ENCODE assay signal across 1 cellular context in genomic region chr19:34134190-34135032, GRCh38.
A peak's percentile ranks its signal among the peaks of the same experiment; 100 is the strongest.
TF ChIP-seq lines count a peak whose summit lies in the region.

No MANE protein-coding gene starts in this region.

TF ChIP-seq in K562, 482 proteins besides CTCF, POLR2A, EP300 and RAD21 (continued from another document and continues in another):
- TF ChIP-seq, protein P1, sequence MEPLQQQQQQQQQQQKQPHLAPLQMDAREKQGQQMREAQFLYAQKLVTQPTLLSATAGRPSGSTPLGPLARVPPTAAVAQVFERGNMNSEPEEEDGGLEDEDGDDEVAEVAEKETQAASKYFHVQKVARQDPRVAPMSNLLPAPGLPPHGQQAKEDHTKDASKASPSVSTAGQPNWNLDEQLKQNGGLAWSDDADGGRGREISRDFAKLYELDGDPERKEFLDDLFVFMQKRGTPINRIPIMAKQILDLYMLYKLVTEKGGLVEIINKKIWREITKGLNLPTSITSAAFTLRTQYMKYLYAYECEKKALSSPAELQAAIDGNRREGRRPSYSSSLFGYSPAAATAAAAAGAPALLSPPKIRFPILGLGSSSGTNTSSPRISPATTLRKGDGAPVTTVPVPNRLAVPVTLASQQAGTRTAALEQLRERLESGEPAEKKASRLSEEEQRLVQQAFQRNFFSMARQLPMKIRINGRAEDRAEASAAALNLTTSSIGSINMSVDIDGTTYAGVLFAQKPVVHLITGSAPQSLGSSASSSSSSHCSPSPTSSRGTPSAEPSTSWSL (CRISPR knock-in tag; IDR thresholded peaks at IDR 0.05; ENCODE audit: borderline replicate concordance), result no peak
- TF ChIP-seq, protein P2, sequence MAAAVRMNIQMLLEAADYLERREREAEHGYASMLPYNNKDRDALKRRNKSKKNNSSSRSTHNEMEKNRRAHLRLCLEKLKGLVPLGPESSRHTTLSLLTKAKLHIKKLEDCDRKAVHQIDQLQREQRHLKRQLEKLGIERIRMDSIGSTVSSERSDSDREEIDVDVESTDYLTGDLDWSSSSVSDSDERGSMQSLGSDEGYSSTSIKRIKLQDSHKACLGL (CRISPR knock-in tag; IDR thresholded peaks at IDR 0.05; ENCODE audit: borderline replicate concordance, poor library complexity, severe bottlenecking), result no peak
- TF ChIP-seq HDAC3 (IDR thresholded peaks at IDR 0.05; ENCODE audit: borderline replicate concordance, partially characterized antibody) (no peak), JUNB (CRISPR knock-in tag; conservative IDR thresholded peaks at IDR 0.05) (no peak), FOXJ2 (tag; IDR thresholded peaks at IDR 0.05) (no peak), MCM2 (IDR thresholded peaks at IDR 0.05; ENCODE audit: low read depth) (no peak), YY1 (IDR thresholded peaks at IDR 0.05; ENCODE audit: borderline replicate concordance in 1 of 3, control insufficient read depth in 1 of 3, extremely low read depth in 1 of 3, insufficient read depth in 3 of 3, insufficient read length in 1 of 3, insufficient replicate concordance in 2 of 3, low read depth in 1 of 3, low read length in 2 of 3) (peak in 1 of 3 experiments; percentile 31), CBX5 (IDR thresholded peaks at IDR 0.05; ENCODE audit: borderline replicate concordance, low read depth) (no peak), TAF7 (tag; IDR thresholded peaks at IDR 0.05) (no peak), NELFE (IDR thresholded peaks at IDR 0.05; ENCODE audit: insufficient read depth, insufficient read length) (no peak), MECOM (CRISPR knock-in tag; IDR thresholded peaks at IDR 0.05) (no peak), CBFA2T3 (IDR thresholded peaks at IDR 0.05) (no peak), PCBP1 (IDR thresholded peaks at IDR 0.05; ENCODE audit: low read depth, low read length, poor library complexity, severe bottlenecking) (no peak), ATF7 (IDR thresholded peaks at IDR 0.05) (peak; percentile 62; the same call in 1 of the 2 replicates), MBD2 (IDR thresholded peaks at IDR 0.05; ENCODE audit: borderline replicate concordance, low read depth) (no peak), SMARCC2 (IDR thresholded peaks at IDR 0.05; ENCODE audit: low read depth) (peak; percentile 23; the same call in 1 of the 2 replicates), ZC3H4 (CRISPR knock-in tag; IDR thresholded peaks at IDR 0.05; ENCODE audit: borderline replicate concordance) (no peak), POLR2G (IDR thresholded peaks at IDR 0.05; ENCODE audit: low read depth, low read length) (peak; percentile 99), ZNF764 (CRISPR knock-in tag; IDR thresholded peaks at IDR 0.05; ENCODE audit: low read depth) (no peak), ARNT (IDR thresholded peaks at IDR 0.05) (no peak), ZNF79 (CRISPR knock-in tag; IDR thresholded peaks at IDR 0.05; ENCODE audit: low read depth) (no peak), MAFG (tag; conservative IDR thresholded peaks at IDR 0.05) (no peak), HOXB6 (CRISPR knock-in tag; IDR thresholded peaks at IDR 0.05; ENCODE audit: borderline replicate concordance) (no peak), SMARCE1 (IDR thresholded peaks at IDR 0.05) (no peak), PHF20 (IDR thresholded peaks at IDR 0.05; ENCODE audit: partially characterized antibody) (peak; percentile 83), SAP30 (IDR thresholded peaks at IDR 0.05; ENCODE audit: borderline replicate concordance, insufficient read depth, low read depth, low read length, poor library complexity, severe bottlenecking) (no peak), MIER1 (IDR thresholded peaks at IDR 0.05; ENCODE audit: low read depth) (no peak), ETS1 (conservative IDR thresholded peaks at IDR 0.05; ENCODE audit: control insufficient read depth, low read depth, low read length) (no peak), NEUROD1 (IDR thresholded peaks at IDR 0.05; ENCODE audit: borderline replicate concordance, low read depth, low read length, partially characterized antibody) (peak; percentile 16), ESRRB (CRISPR knock-in tag; IDR thresholded peaks at IDR 0.05; ENCODE audit: borderline replicate concordance) (no peak), ZNF696 (CRISPR knock-in tag; conservative IDR thresholded peaks at IDR 0.05) (no peak), ARID4B (CRISPR knock-in tag; IDR thresholded peaks at IDR 0.05) (peak; percentile 20; the same call in 1 of the 2 replicates), XRCC5 (IDR thresholded peaks at IDR 0.05; ENCODE audit: low read depth, low read length) (no peak; the same call in 1 of the 2 replicates), SRF (CRISPR knock-in tag; IDR thresholded peaks at IDR 0.05) (peak in 1 of 2 experiments; percentile 67; a peak in 2 of 4 replicates), ZNF780A (CRISPR knock-in tag; IDR thresholded peaks at IDR 0.05) (no peak), CLOCK (CRISPR knock-in tag; IDR thresholded peaks at IDR 0.05; ENCODE audit: borderline replicate concordance) (no peak)
- TF ChIP-seq, protein P3, sequence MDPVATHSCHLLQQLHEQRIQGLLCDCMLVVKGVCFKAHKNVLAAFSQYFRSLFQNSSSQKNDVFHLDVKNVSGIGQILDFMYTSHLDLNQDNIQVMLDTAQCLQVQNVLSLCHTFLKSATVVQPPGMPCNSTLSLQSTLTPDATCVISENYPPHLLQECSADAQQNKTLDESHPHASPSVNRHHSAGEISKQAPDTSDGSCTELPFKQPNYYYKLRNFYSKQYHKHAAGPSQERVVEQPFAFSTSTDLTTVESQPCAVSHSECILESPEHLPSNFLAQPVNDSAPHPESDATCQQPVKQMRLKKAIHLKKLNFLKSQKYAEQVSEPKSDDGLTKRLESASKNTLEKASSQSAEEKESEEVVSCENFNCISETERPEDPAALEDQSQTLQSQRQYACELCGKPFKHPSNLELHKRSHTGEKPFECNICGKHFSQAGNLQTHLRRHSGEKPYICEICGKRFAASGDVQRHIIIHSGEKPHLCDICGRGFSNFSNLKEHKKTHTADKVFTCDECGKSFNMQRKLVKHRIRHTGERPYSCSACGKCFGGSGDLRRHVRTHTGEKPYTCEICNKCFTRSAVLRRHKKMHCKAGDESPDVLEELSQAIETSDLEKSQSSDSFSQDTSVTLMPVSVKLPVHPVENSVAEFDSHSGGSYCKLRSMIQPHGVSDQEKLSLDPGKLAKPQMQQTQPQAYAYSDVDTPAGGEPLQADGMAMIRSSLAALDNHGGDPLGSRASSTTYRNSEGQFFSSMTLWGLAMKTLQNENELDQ (CRISPR knock-in tag; IDR thresholded peaks at IDR 0.05; ENCODE audit: borderline replicate concordance), result no peak
- TF ChIP-seq, protein P4, sequence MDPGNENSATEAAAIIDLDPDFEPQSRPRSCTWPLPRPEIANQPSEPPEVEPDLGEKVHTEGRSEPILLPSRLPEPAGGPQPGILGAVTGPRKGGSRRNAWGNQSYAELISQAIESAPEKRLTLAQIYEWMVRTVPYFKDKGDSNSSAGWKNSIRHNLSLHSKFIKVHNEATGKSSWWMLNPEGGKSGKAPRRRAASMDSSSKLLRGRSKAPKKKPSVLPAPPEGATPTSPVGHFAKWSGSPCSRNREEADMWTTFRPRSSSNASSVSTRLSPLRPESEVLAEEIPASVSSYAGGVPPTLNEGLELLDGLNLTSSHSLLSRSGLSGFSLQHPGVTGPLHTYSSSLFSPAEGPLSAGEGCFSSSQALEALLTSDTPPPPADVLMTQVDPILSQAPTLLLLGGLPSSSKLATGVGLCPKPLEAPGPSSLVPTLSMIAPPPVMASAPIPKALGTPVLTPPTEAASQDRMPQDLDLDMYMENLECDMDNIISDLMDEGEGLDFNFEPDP (CRISPR knock-in tag; IDR thresholded peaks at IDR 0.05), result no peak
- TF ChIP-seq, protein P5, sequence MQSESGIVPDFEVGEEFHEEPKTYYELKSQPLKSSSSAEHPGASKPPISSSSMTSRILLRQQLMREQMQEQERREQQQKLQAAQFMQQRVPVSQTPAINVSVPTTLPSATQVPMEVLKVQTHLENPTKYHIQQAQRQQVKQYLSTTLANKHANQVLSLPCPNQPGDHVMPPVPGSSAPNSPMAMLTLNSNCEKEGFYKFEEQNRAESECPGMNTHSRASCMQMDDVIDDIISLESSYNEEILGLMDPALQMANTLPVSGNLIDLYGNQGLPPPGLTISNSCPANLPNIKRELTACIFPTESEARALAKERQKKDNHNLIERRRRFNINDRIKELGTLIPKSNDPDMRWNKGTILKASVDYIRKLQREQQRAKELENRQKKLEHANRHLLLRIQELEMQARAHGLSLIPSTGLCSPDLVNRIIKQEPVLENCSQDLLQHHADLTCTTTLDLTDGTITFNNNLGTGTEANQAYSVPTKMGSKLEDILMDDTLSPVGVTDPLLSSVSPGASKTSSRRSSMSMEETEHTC (IDR thresholded peaks at IDR 0.05), result no peak
- TF ChIP-seq, protein P6, sequence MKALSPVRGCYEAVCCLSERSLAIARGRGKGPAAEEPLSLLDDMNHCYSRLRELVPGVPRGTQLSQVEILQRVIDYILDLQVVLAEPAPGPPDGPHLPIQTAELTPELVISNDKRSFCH (CRISPR knock-in tag; IDR thresholded peaks at IDR 0.05), result no peak
- TF ChIP-seq, protein P6 (tag; IDR thresholded peaks at IDR 0.05), result no peak
- TF ChIP-seq, protein P7, sequence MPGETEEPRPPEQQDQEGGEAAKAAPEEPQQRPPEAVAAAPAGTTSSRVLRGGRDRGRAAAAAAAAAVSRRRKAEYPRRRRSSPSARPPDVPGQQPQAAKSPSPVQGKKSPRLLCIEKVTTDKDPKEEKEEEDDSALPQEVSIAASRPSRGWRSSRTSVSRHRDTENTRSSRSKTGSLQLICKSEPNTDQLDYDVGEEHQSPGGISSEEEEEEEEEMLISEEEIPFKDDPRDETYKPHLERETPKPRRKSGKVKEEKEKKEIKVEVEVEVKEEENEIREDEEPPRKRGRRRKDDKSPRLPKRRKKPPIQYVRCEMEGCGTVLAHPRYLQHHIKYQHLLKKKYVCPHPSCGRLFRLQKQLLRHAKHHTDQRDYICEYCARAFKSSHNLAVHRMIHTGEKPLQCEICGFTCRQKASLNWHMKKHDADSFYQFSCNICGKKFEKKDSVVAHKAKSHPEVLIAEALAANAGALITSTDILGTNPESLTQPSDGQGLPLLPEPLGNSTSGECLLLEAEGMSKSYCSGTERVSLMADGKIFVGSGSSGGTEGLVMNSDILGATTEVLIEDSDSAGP (CRISPR knock-in tag; IDR thresholded peaks at IDR 0.05), result no peak
- TF ChIP-seq, protein P8, sequence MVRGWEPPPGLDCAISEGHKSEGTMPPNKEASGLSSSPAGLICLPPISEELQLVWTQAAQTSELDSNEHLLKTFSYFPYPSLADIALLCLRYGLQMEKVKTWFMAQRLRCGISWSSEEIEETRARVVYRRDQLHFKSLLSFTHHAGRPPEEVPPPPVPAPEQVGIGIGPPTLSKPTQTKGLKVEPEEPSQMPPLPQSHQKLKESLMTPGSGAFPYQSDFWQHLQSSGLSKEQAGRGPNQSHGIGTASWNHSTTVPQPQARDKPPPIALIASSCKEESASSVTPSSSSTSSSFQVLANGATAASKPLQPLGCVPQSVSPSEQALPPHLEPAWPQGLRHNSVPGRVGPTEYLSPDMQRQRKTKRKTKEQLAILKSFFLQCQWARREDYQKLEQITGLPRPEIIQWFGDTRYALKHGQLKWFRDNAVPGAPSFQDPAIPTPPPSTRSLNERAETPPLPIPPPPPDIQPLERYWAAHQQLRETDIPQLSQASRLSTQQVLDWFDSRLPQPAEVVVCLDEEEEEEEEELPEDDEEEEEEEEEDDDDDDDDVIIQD (CRISPR knock-in tag; IDR thresholded peaks at IDR 0.05), result no peak
